Comparison of ENCODE assay signal across 21 cellular contexts in genomic region chr4:149914101-149914500, GRCh38.
"Had no signal": no experiment of that assay in that cellular context is flagged by ENCODE, and none has a peak within 500 bp of the region (broad histone marks: within the 10 kb centered on the region; RNA-seq: fewer than 3 reads in every experiment).

No MANE protein-coding gene starts in this region.

- H3K4me1 ChIP-seq: neural progenitor cell, parathyroid adenoma, psoas muscle, right lobe of liver, stomach, testis, upper lobe of left lung, vagina had no signal

- H3K4me1 Mint-ChIP-seq: naive thymus-derived CD4-positive, alpha-beta T cell; stimulated activated naive B cell treated with anti-CD40 and anti-IgM and Interleukin-4, amounts not matched to agents 10 μg/mL and 1 μg/mL and 100 μg/mL, for 72 hours had no signal

- H3K36me3 Mint-ChIP-seq: mesothelial cell of epicardium; naive thymus-derived CD4-positive, alpha-beta T cell; natural killer cell treated with Interleukin-12 subunit alpha and Interleukin-12 subunit beta and Interleukin-15 and Interleukin-18, amount 100 ng/mL, for 72 hours; neural progenitor cell; stimulated activated naive B cell treated with anti-CD40 and anti-IgM and Interleukin-4, amounts not matched to agents 10 μg/mL and 1 μg/mL and 100 μg/mL, for 72 hours had no signal

- H3K4me3 Mint-ChIP-seq: mesothelial cell of epicardium; naive thymus-derived CD4-positive, alpha-beta T cell; natural killer cell treated with Interleukin-12 subunit alpha and Interleukin-12 subunit beta and Interleukin-15 and Interleukin-18, amount 100 ng/mL, for 72 hours; neural progenitor cell; stimulated activated naive B cell treated with anti-CD40 and anti-IgM and Interleukin-4, amounts not matched to agents 10 μg/mL and 1 μg/mL and 100 μg/mL, for 72 hours had no signal

- H3K9me3 Mint-ChIP-seq: mesothelial cell of epicardium; natural killer cell treated with Interleukin-12 subunit alpha and Interleukin-12 subunit beta and Interleukin-15 and Interleukin-18, amount 100 ng/mL, for 72 hours; neural progenitor cell; stimulated activated naive B cell treated with anti-CD40 and anti-IgM and Interleukin-4, amounts not matched to agents 10 μg/mL and 1 μg/mL and 100 μg/mL, for 72 hours had no signal

- H3K27ac Mint-ChIP-seq: mesothelial cell of epicardium; naive thymus-derived CD4-positive, alpha-beta T cell; natural killer cell treated with Interleukin-12 subunit alpha and Interleukin-12 subunit beta and Interleukin-15 and Interleukin-18, amount 100 ng/mL, for 72 hours; neural progenitor cell; stimulated activated naive B cell treated with anti-CD40 and anti-IgM and Interleukin-4, amounts not matched to agents 10 μg/mL and 1 μg/mL and 100 μg/mL, for 72 hours had no signal

- DNase-seq: naive thymus-derived CD4-positive, alpha-beta T cell; occipital lobe; psoas muscle; right lobe of liver; stimulated activated CD4-positive, alpha-beta T cell treated with anti-CD3 and anti-CD28 coated beads, Interleukin-12 subunit alpha, Interleukin-12 subunit beta, amount 100 ng/mL, for 4 hours; stimulated activated CD4-positive, alpha-beta T cell treated with anti-CD3 and anti-CD28 coated beads, Interleukin-4, amount 100 ng/mL, for 1 hour; stomach; upper lobe of left lung had no signal

- H3K36me3 ChIP-seq: neural progenitor cell, neutrophil, right lobe of liver, stomach, thyroid gland, transverse colon, upper lobe of left lung, vagina had no signal

- H3K27me3 Mint-ChIP-seq: natural killer cell treated with Interleukin-12 subunit alpha and Interleukin-12 subunit beta and Interleukin-15 and Interleukin-18, amount 100 ng/mL, for 72 hours had no signal

- H3K27me3 ChIP-seq: hepatocyte, neural progenitor cell, neutrophil, right lobe of liver, stomach, testis, thyroid gland, transverse colon, upper lobe of left lung, vagina had no signal

- H3K27ac ChIP-seq: hepatocyte, neural progenitor cell, neutrophil, psoas muscle, right lobe of liver, stomach, testis, thyroid gland, transverse colon, upper lobe of left lung, vagina had no signal

- H3K4me3 ChIP-seq: hepatocyte, lung, neural progenitor cell, psoas muscle, right lobe of liver, skin epidermis, stomach, testis, thyroid gland, transverse colon, upper lobe of left lung, vagina had no signal

- ATAC-seq: naive thymus-derived CD4-positive, alpha-beta T cell; natural killer cell treated with Interleukin-12 subunit alpha and Interleukin-12 subunit beta and Interleukin-15 and Interleukin-18, amount 100 ng/mL, for 72 hours; psoas muscle had no signal

- H3K9me3 ChIP-seq: neutrophil, psoas muscle, right lobe of liver, stomach, testis, thyroid gland, transverse colon, upper lobe of left lung, vagina had no signal
